In genomic region chr15:57703387-57703786, GRCh38 we compare ENCODE assay signal across 17 cellular contexts. TPM values are rescaled to one million over a fixed set of nuclear protein-coding genes. Genes with fewer than 3 reads are reported as not detected.
DNase-seq lines count a peak whose midpoint lies in the region; ATAC-seq lines count a peak whose summit lies in the region.
"Had no signal": no experiment of that assay in that cellular context is flagged by ENCODE, and none has a peak within 500 bp of the region (broad histone marks: within the 10 kb centered on the region; RNA-seq: fewer than 3 reads in every experiment).

No MANE protein-coding gene starts in this region.

- no peak overlapping the region for H2AK5ac ChIP-seq in mesenchymal stem cell (ENCODE audit: low read length, severe bottlenecking)

- no peaks in the 10 kb centered on the region for H3K36me3 Mint-ChIP-seq in T-helper 17 cell (ENCODE audit: low read depth)
- H3K36me3 Mint-ChIP-seq: WTC11 had no signal

- H3K23ac ChIP-seq in mesenchymal stem cell (ENCODE audit: low read length in 2 of 2) = no peak overlapping the region

- 21% methylated on average over 1 of the region's 2 CpGs for WGBS in mesenchymal stem cell

- no peak overlapping the region for H3K4me2 ChIP-seq in mesenchymal stem cell (ENCODE audit: low read length, poor library complexity, severe bottlenecking)

- H3K27me3 ChIP-seq in mesenchymal stem cell (ENCODE audit: control insufficient read depth in 1 of 2, insufficient read depth in 1 of 2, low read length in 2 of 2) = no peaks in the 10 kb centered on the region
- H3K27me3 ChIP-seq: cardiac muscle cell had no signal

- no peaks in the 10 kb centered on the region for H3K36me3 ChIP-seq in mesenchymal stem cell (ENCODE audit: control insufficient read depth in 1 of 2, insufficient read depth in 2 of 2, low read depth in 1 of 2, low read length in 2 of 2)
- H3K36me3 ChIP-seq: cardiac muscle cell, neutrophil had no signal

- H3K4me3 ChIP-seq in mesenchymal stem cell (ENCODE audit: insufficient read depth in 1 of 2, low read depth in 1 of 2, low read length in 2 of 2) = no peak overlapping the region
- H3K4me3 ChIP-seq: cardiac muscle cell, SK-N-MC had no signal

- no peak overlapping the region for H3K27ac ChIP-seq in mesenchymal stem cell (ENCODE audit: low read length, poor library complexity, severe bottlenecking)
- H3K27ac ChIP-seq: 22Rv1, cardiac muscle cell, neutrophil, SK-N-MC had no signal

- no peak overlapping the region for H3K18ac ChIP-seq in mesenchymal stem cell (ENCODE audit: low read depth in 1 of 2, low read length in 2 of 2)

- no peak overlapping the region for H2BK12ac ChIP-seq in mesenchymal stem cell (ENCODE audit: low read length in 2 of 2)

- H4K91ac ChIP-seq in mesenchymal stem cell (ENCODE audit: low read length) = no peak overlapping the region

- H3K4ac ChIP-seq in mesenchymal stem cell (ENCODE audit: low read depth in 1 of 2, low read length in 2 of 2) = no peak overlapping the region

- no peak overlapping the region for H2BK15ac ChIP-seq in mesenchymal stem cell (ENCODE audit: low read depth, poor library complexity, severe bottlenecking)

- no peak overlapping the region for H2BK5ac ChIP-seq in mesenchymal stem cell (ENCODE audit: low read depth, low read length, poor library complexity, severe bottlenecking)

- ATAC-seq in T-helper 17 cell (peak; percentile 30), GM21423 (IDR thresholded peaks at IDR 0.05; ENCODE audit: unreplicated experiment) (no peak), HG02763 (IDR thresholded peaks at IDR 0.05; ENCODE audit: unreplicated experiment) (no peak)
- ATAC-seq: WTC11 had no signal

- no peaks in the 10 kb centered on the region for H3K9me3 ChIP-seq in T-helper 17 cell (ENCODE audit: control insufficient read depth, low read length, poor library complexity, severe bottlenecking)
- H3K9me3 ChIP-seq in mesenchymal stem cell (ENCODE audit: control insufficient read depth, low read length) = no peaks in the 10 kb centered on the region
- H3K9me3 ChIP-seq: neutrophil had no signal

- H3K27me3 Mint-ChIP-seq in T-helper 17 cell = peaks cover 6% of the 10 kb centered on the region

- no peak overlapping the region for H2AFZ ChIP-seq in mesenchymal stem cell (ENCODE audit: low read depth, low read length)

- H3K9ac ChIP-seq in mesenchymal stem cell (ENCODE audit: low read length) = no peak overlapping the region

- H3K4me3 Mint-ChIP-seq in T-helper 17 cell = peak overlapping the region; percentile 33
- H3K4me3 Mint-ChIP-seq: activated T-helper 1 cell treated with anti-CD3 and anti-CD28 coated beads, Interleukin-12 subunit alpha, Interleukin-12 subunit beta, Interleukin-2, Interleukin-4 antibody, amounts not matched to agents 30 ng/mL and 10 ng/mL and 1 ng/mL, durations not matched to agents 14 hours and 24 hours and 36 hours; WTC11 had no signal

- H3K4me1 ChIP-seq in mesenchymal stem cell (ENCODE audit: control insufficient read depth, insufficient read depth, low read depth, low read length) = peaks cover 3% of the 10 kb centered on the region

- peak overlapping the region; percentile 95 for H3K27ac Mint-ChIP-seq in T-helper 17 cell
- H3K27ac Mint-ChIP-seq: WTC11 had no signal

- H3K4me1 Mint-ChIP-seq in T-helper 17 cell = peaks cover 27% of the 10 kb centered on the region

- DNase-seq in NCI-H1417 (lab: John Stamatoyannopoulos, UW) (peak in 2 of 3 experiments; percentile 13 to 14), NCI-H1417 treated with DMSO at 0.1 percent for 48 hours (lab: John Stamatoyannopoulos, UW) (no peak), Daoy (ENCODE audit: low read depth) (peak; percentile 25), T-helper 17 cell (no peak), mesenchymal stem cell (peak; percentile 22), germinal center (ENCODE audit: low spot score) (no peak)
- DNase-seq: hypothalamus, KBM-7, NCI-H187 treated with DMSO at 0.1 percent for 48 hours had no signal

- H2BK120ac ChIP-seq in mesenchymal stem cell (ENCODE audit: low read depth, low read length) = no peak overlapping the region

- no peak overlapping the region for H3K14ac ChIP-seq in mesenchymal stem cell (ENCODE audit: low read length in 2 of 2)

- H4K8ac ChIP-seq in mesenchymal stem cell (ENCODE audit: low read length) = no peak overlapping the region

- H3K79me1 ChIP-seq in mesenchymal stem cell (replicated peaks; ENCODE audit: low read length, poor library complexity, severe bottlenecking) = no peaks in the 10 kb centered on the region

RNA-seq across cellular contexts. Expression of gene POLR2M, which starts 3.1 kb away (rescaled TPM):
- 89.0 and 302 TPM in 2 replicates for total RNA-seq in Daoy (2014; rRNA removed; shearing (Covaris generic))
- total RNA-seq in T-helper 17 cell = 10 to 100 TPM; 60.8 to 86.1 TPM
- 138 TPM for polyA plus RNA-seq in mesenchymal stem cell (2013, experiment 1 of 2)
- 131 TPM for polyA plus RNA-seq in mesenchymal stem cell (2013, experiment 2 of 2)

Comparison
In these comparisons a context has a peak if more than half of its experiments do, and no peak if none do; other contexts are left out.
1. DNase-seq: peak in NCI-H1417 (2 of 3), Daoy (single experiment) and mesenchymal stem cell (single experiment); none in NCI-H1417 treated with DMSO at 0.1 percent for 48 hours (single experiment), T-helper 17 cell (0 of 3) and germinal center (single experiment).